17 cellular contexts compared by ENCODE assay signal in genomic region chr15:39704684-39705083, GRCh38.
DNase-seq lines count a peak whose midpoint lies in the region; ATAC-seq and TF ChIP-seq lines count a peak whose summit lies in the region.
"Had no signal": no experiment of that assay in that cellular context is flagged by ENCODE, and none has a peak within 500 bp of the region (broad histone marks: within the 10 kb centered on the region; RNA-seq: fewer than 3 reads in every experiment).

No MANE protein-coding gene starts in this region.

- in situ Hi-C loops in brain microvascular endothelial cell (cut with HindIII; ENCODE audit: low pct_ligation_motif_present, low sequenced_read_pairs): no loop called here

- H3K9me3 ChIP-seq in SK-N-SH (no peaks in the 10 kb centered on the region), iPS-18a (ENCODE audit: control insufficient read depth, low read depth, low read length) (no peaks in the 10 kb centered on the region)
- H3K9me3 ChIP-seq: left ventricle myocardium inferior, SJCRH30 had no signal

- H3K36me3 ChIP-seq in SK-N-SH (replicated peaks in 1 of 2; ENCODE audit: control insufficient read depth in 1 of 2, insufficient read depth in 2 of 2, low read length in 1 of 2) (no peaks in the 10 kb centered on the region), brain microvascular endothelial cell (replicated peaks) (no peaks in the 10 kb centered on the region), iPS-18a (ENCODE audit: control insufficient read depth, low read depth, low read length) (no peaks in the 10 kb centered on the region)
- H3K36me3 ChIP-seq: left ventricle myocardium inferior, SJCRH30, WERI-Rb-1 had no signal

- DNase-seq in SK-N-SH (no peak), brain microvascular endothelial cell (peak; percentile 67), amniotic stem cell (lab: John Stamatoyannopoulos, UW) (no peak), NCI-H1048 (lab: John Stamatoyannopoulos, UW) (no peak)
- DNase-seq: activated CD8-positive, alpha-beta memory T cell treated with anti-CD3 and anti-CD28 coated beads, Interleukin-2, amount 50 U/mL, for 48 hours; cortex of kidney; glutamatergic neuron; left ventricle myocardium inferior; NCI-H2081 treated with DMSO at 0.1 percent for 48 hours; small intestine; WERI-Rb-1 had no signal

- H3K4me1 ChIP-seq in SK-N-SH (ENCODE audit: control insufficient read depth in 1 of 2, insufficient read depth in 2 of 2, low read depth in 1 of 2, low read length in 1 of 2) (no peaks in the 10 kb centered on the region), iPS-18a (ENCODE audit: control insufficient read depth, low read depth, low read length) (peaks cover 10% of the 10 kb centered on the region)
- H3K4me1 ChIP-seq: left ventricle myocardium inferior had no signal

- TF ChIP-seq CTCF in SK-N-SH (IDR thresholded peaks at IDR 0.05): no peak
- TF ChIP-seq CTCF in brain microvascular endothelial cell (IDR thresholded peaks at IDR 0.05; ENCODE audit: low read depth, low read length, missing control alignments): no peak

- no peak overlapping the region for H3K4me2 ChIP-seq in SK-N-SH

- H3K79me2 ChIP-seq in SK-N-SH (ENCODE audit: insufficient read depth): no peaks in the 10 kb centered on the region

- H3K27me3 ChIP-seq in SK-N-SH (ENCODE audit: insufficient read depth) (no peaks in the 10 kb centered on the region), brain microvascular endothelial cell (replicated peaks) (no peaks in the 10 kb centered on the region), iPS-18a (ENCODE audit: control insufficient read depth, insufficient read depth, low read length) (no peaks in the 10 kb centered on the region)
- H3K27me3 ChIP-seq: SJCRH30 had no signal

- 58% methylated on average over 1 of the region's 1 CpG for WGBS in SK-N-SH (ENCODE audit: low lambda C conversion rate)

- no peak for TF ChIP-seq EP300 in SK-N-SH (IDR thresholded peaks at IDR 0.05; ENCODE audit: borderline replicate concordance in 1 of 2, low read depth in 1 of 2, low read length in 1 of 2)

- POLR2A ChIA-PET in SK-N-SH (lab: Yijun Ruan, JAX): no interaction called here

- no peak for ATAC-seq in SK-N-SH treated with all-trans-retinoic acid at 6 μM for 48 hours
- no peak for ATAC-seq in GM18870 (IDR thresholded peaks at IDR 0.05; ENCODE audit: unreplicated experiment)
- no peak for ATAC-seq in GM21528 (IDR thresholded peaks at IDR 0.05; ENCODE audit: low FRiP score, unreplicated experiment)

- peak overlapping the region in 1 of 2 experiments; percentile 15; a peak in 1 of 4 replicates for H3K27ac ChIP-seq in SK-N-SH (ENCODE audit: low read depth in 2 of 2, low read length in 1 of 2)
- peak overlapping the region; percentile 16 for H3K27ac ChIP-seq in brain microvascular endothelial cell
- peak overlapping the region; percentile 15 for H3K27ac ChIP-seq in iPS-18a (ENCODE audit: low read length)
- H3K27ac ChIP-seq: 22Rv1, left ventricle myocardium inferior, SJCRH30, WERI-Rb-1 had no signal

- no peaks in the 10 kb centered on the region for H4K20me1 ChIP-seq in SK-N-SH (ENCODE audit: insufficient read depth)

- H3K9ac ChIP-seq in SK-N-SH (no peak overlapping the region), iPS-18a (ENCODE audit: low read length) (peak overlapping the region; percentile 9)

- no peaks in the 10 kb centered on the region for H3F3A ChIP-seq in SK-N-SH (replicated peaks; ENCODE audit: insufficient read depth)

- no peak for TF ChIP-seq RAD21 in SK-N-SH (IDR thresholded peaks at IDR 0.05; ENCODE audit: low read length)

- no peaks in the 10 kb centered on the region for H3K9me2 ChIP-seq in SK-N-SH

- CTCF ChIA-PET in SK-N-SH (lab: Yijun Ruan, JAX): interaction anchor here (0.9 to 7.9 kb wide), 3 partner anchors 18 to 1005 kb away, joined by 3 to 42 read pairs (median 9); no protein-coding TSS in a partner anchor

- no peak overlapping the region for H3K4me3 ChIP-seq in SK-N-SH (ENCODE audit: low read depth in 2 of 2, low read length in 1 of 2)
- H3K4me3 ChIP-seq in brain microvascular endothelial cell (ENCODE audit: low read depth, low read length): no peak overlapping the region
- H3K4me3 ChIP-seq in iPS-18a (ENCODE audit: low read length): no peak overlapping the region
- H3K4me3 ChIP-seq: left ventricle myocardium inferior, SJCRH30 had no signal

- no peak overlapping the region for H2AFZ ChIP-seq in SK-N-SH (ENCODE audit: low read depth)

TF ChIP-seq in SK-N-SH treated with all-trans-retinoic acid at 6 μM for 48 hours, 23 proteins besides CTCF, POLR2A, EP300 and RAD21:
- TF ChIP-seq GLIS3 (CRISPR knock-in tag; IDR thresholded peaks at IDR 0.05) (no peak), ISL1 (CRISPR knock-in tag; IDR thresholded peaks at IDR 0.05) (0 out of 2 replicates have a peak, but pooled peaks have one; percentile 21)

TF ChIP-seq in SK-N-SH, 30 proteins besides CTCF, POLR2A, EP300 and RAD21:
- no peak for TF ChIP-seq YY1 (IDR thresholded peaks at IDR 0.05; ENCODE audit: low read depth)
